Comparison of ENCODE assay signal across 9 cellular contexts in genomic region chr1:21669287-21670058, GRCh38. TPM values are rescaled to one million over a fixed set of nuclear protein-coding genes. Genes with fewer than 3 reads are reported as not detected.
A peak's percentile ranks its signal among the peaks of the same experiment; 100 is the strongest.
DNase-seq lines count a peak whose midpoint lies in the region; ATAC-seq and TF ChIP-seq lines count a peak whose summit lies in the region.
"Had no signal": no experiment of that assay in that cellular context is flagged by ENCODE, and none has a peak within 500 bp of the region (broad histone marks: within the 10 kb centered on the region; RNA-seq: fewer than 3 reads in every experiment).

Gene RAP1GAP (minus strand): TSS chr1:21669357. CDS start chr1:21620032, 49,325 bp downstream.

- H3K4me3 Mint-ChIP-seq in glutamatergic neuron (ENCODE audit: unreplicated experiment) = peak within 1 kb of the TSS; percentile 65

- H3K27ac ChIP-seq in parathyroid adenoma = no peak within 1 kb of the TSS
- H3K27ac ChIP-seq: neutrophil had no signal

- H3K9me3 ChIP-seq in parathyroid adenoma (ENCODE audit: control insufficient read depth, low read length) = no peaks in the 10 kb centered on the region
- H3K9me3 ChIP-seq: neutrophil had no signal

- peaks cover 8% of the 10 kb centered on the region for H3K27me3 Mint-ChIP-seq in glutamatergic neuron (ENCODE audit: unreplicated experiment)

- peak within 1 kb of the TSS; percentile 55 for H3K4me3 ChIP-seq in NB4 (ENCODE audit: low read depth, low read length)
- H3K4me3 ChIP-seq in parathyroid adenoma (ENCODE audit: low read depth, low read length) = no peak within 1 kb of the TSS

- H3K36me3 Mint-ChIP-seq in glutamatergic neuron (ENCODE audit: unreplicated experiment) = no peaks in the 10 kb centered on the region

- peak within 1 kb of the TSS; percentile 38 for H2AFZ ChIP-seq in parathyroid adenoma

- H3K27me3 ChIP-seq in parathyroid adenoma (ENCODE audit: control insufficient read depth, insufficient read depth, low read length) = no peaks in the 10 kb centered on the region

- no peak within 1 kb of the TSS for H3K9ac ChIP-seq in parathyroid adenoma

- H3K9me3 Mint-ChIP-seq in glutamatergic neuron (ENCODE audit: unreplicated experiment) = peaks cover 10% of the 10 kb centered on the region

- no peaks in the 10 kb centered on the region for H3K79me2 ChIP-seq in parathyroid adenoma

- no peak within 1 kb of the TSS for H3K4me2 ChIP-seq in parathyroid adenoma (ENCODE audit: low read length)

- no peak for TF ChIP-seq POLR2A in NB4 (IDR thresholded peaks at IDR 0.05; ENCODE audit: extremely low read depth, insufficient read length)

- no peak within 1 kb of the TSS for H3K27ac Mint-ChIP-seq in glutamatergic neuron (ENCODE audit: unreplicated experiment)

- no peak for TF ChIP-seq CTCF in NB4 (IDR thresholded peaks at IDR 0.05; ENCODE audit: low read depth, low read length)
- TF ChIP-seq CTCF in glutamatergic neuron (IDR thresholded peaks at IDR 0.05; ENCODE audit: partially characterized antibody, unreplicated experiment) = no peak
- TF ChIP-seq CTCF in parathyroid adenoma (IDR thresholded peaks at IDR 0.05) = no peak

- ATAC-seq in GM19023 (IDR thresholded peaks at IDR 0.05; ENCODE audit: unreplicated experiment) (no peak), GM18520 (IDR thresholded peaks at IDR 0.05; ENCODE audit: unreplicated experiment) (no peak), HG03025 (IDR thresholded peaks at IDR 0.05; ENCODE audit: low FRiP score, unreplicated experiment) (no peak)

- H3K36me3 ChIP-seq in parathyroid adenoma (ENCODE audit: control insufficient read depth, insufficient read depth, low read length) = no peaks in the 10 kb centered on the region
- H3K36me3 ChIP-seq: neutrophil had no signal

- no peaks in the 10 kb centered on the region for H3K4me1 ChIP-seq in parathyroid adenoma

- DNase-seq in DMS53 (lab: John Stamatoyannopoulos, UW) = peak; percentile 80
- DNase-seq in NB4 (ENCODE audit: low read depth) = peak; percentile 58
- DNase-seq in activated T-helper 1 cell treated with Interleukin-2 at 50 U/mL for 16 hours (ENCODE audit: low read depth) = peak; percentile 18
- peak; percentile 43 for DNase-seq in glutamatergic neuron

- peaks cover 14% of the 10 kb centered on the region for H3K4me1 Mint-ChIP-seq in glutamatergic neuron (ENCODE audit: low read depth, unreplicated experiment)

RNA-seq across cellular contexts. Expression of gene RAP1GAP, which starts in this region (rescaled TPM):
- 4.8 TPM for total RNA-seq in glutamatergic neuron (ENCODE audit: unreplicated experiment)

Comparison
In these comparisons a context has a peak if more than half of its experiments do, and no peak if none do; other contexts are left out.
1. DNase-seq: peak in every context shown above with its lines; median percentile 80 in DMS53; 58 in NB4; 43 in glutamatergic neuron; 18 in activated T-helper 1 cell treated with Interleukin-2 at 50 U/mL for 16 hours.